ENCODE assay signal across 35 cellular contexts in genomic region chr2:13066673-13067072, GRCh38.
"Had no signal": no experiment of that assay in that cellular context is flagged by ENCODE, and none has a peak within 500 bp of the region (broad histone marks: within the 10 kb centered on the region; RNA-seq: fewer than 3 reads in every experiment).

No MANE protein-coding gene starts in this region.

- H3K4me3 ChIP-seq: MG63 had no signal

- H3K9ac ChIP-seq: KMS-11 had no signal

- H3K4me2 ChIP-seq: KMS-11 had no signal

- H3K27ac ChIP-seq: KMS-11 had no signal

- H3K9me3 ChIP-seq: MG63 had no signal

- DNase-seq: Karpas-422, Kasumi-1, KG1, MG63, MM.1S, MV-4-11, NCI-H1048, NCI-H1092, NCI-H1092 treated with DMSO at 0.1 percent for 48 hours, NCI-H1105, NCI-H1105 treated with DMSO at 0.1 percent for 48 hours, NCI-H1417, NCI-H1417 treated with DMSO at 0.1 percent for 48 hours, NCI-H1436, NCI-H1436 treated with DMSO at 0.1 percent for 48 hours, NCI-H146, NCI-H1694, NCI-H1694 treated with DMSO at 0.1 percent for 48 hours, NCI-H187, NCI-H187 treated with DMSO at 0.1 percent for 48 hours, NCI-H1930, NCI-H2029, NCI-H2029 treated with DMSO at 0.1 percent for 48 hours, NCI-H2081, NCI-H2081 treated with DMSO at 0.1 percent for 48 hours, NCI-H2107, NCI-H2171, NCI-H2171 treated with DMSO at 0.1 percent for 48 hours, NCI-H2227 treated with DMSO at 0.1 percent for 48 hours, NCI-H226, NCI-H345, NCI-H446, NCI-H446 treated with DMSO at 0.1 percent for 48 hours, NCI-H510A had no signal

- H3K36me3 ChIP-seq: MG63 had no signal
